Comparison of ENCODE assay signal across 8 cellular contexts in genomic region chr15:85381850-85382751, GRCh38. TPM values are rescaled to one million over a fixed set of nuclear protein-coding genes. Genes with fewer than 3 reads are reported as not detected.
DNase-seq lines count a peak whose midpoint lies in the region; ATAC-seq and TF ChIP-seq lines count a peak whose summit lies in the region.

No MANE protein-coding gene starts in this region.

- no peak overlapping the region for H2AFZ ChIP-seq in PC-3 (ENCODE audit: low read length)

- peak overlapping the region; percentile 87 for H3K4me2 ChIP-seq in PC-3 (ENCODE audit: low read length)

- H3K4me3 ChIP-seq in PC-3 (ENCODE audit: low read length), result peak overlapping the region; percentile 78
- H3K4me3 ChIP-seq in prostate gland, result peak overlapping the region; percentile 93 to 97

- CTCF ChIA-PET in PC-3 (lab: Charles Lee), result interaction anchor here (0.7 kb wide), 1 partner anchor 31 kb away, joined by 3 read pairs; no protein-coding TSS in a partner anchor

- 56% methylated on average over 10 of the region's 10 CpGs for WGBS in prostate gland

- DNase-seq in PC-3 (peak; percentile 28), epithelial cell of prostate (ENCODE audit: low read depth, low spot score) (peak; percentile 40), prostate gland (ENCODE audit: low spot score) (no peak), NCI-H774 (lab: John Stamatoyannopoulos, UW) (no peak), DMS 273 (lab: John Stamatoyannopoulos, UW; ENCODE audit: unreplicated experiment) (no peak), Kasumi-1 (lab: John Stamatoyannopoulos, UW) (no peak), NCI-H2227 treated with DMSO at 0.1 percent for 48 hours (lab: John Stamatoyannopoulos, UW) (no peak)

- H3K27ac ChIP-seq in PC-3 (ENCODE audit: low read length) (no peak overlapping the region), epithelial cell of prostate (peak overlapping the region; percentile 80), prostate gland (no peak overlapping the region)

- H3K79me2 ChIP-seq in PC-3 (ENCODE audit: low read length), result peaks cover 63% of the 10 kb centered on the region

- H3K36me3 ChIP-seq in ES-I3 (ENCODE audit: insufficient read depth, low read length) (no peaks in the 10 kb centered on the region), PC-3 (ENCODE audit: low read depth, low read length) (peaks cover 4% of the 10 kb centered on the region; the same call in 1 of the 2 replicates), prostate gland (no peaks in the 10 kb centered on the region)

- peaks cover 34% of the 10 kb centered on the region for H4K20me1 ChIP-seq in PC-3 (ENCODE audit: low read length)

- TF ChIP-seq CTCF in PC-3 (conservative IDR thresholded peaks at IDR 0.05; ENCODE audit: low read depth, low read length) (no peak), prostate gland (IDR thresholded peaks at IDR 0.05) (no peak)

- peak overlapping the region; percentile 73 for H3K9ac ChIP-seq in ES-I3 (ENCODE audit: low read depth, low read length)
- peak overlapping the region; percentile 88 for H3K9ac ChIP-seq in PC-3 (ENCODE audit: low read length)

- H3F3A ChIP-seq in PC-3 (ENCODE audit: low read length, unreplicated experiment), result no peaks in the 10 kb centered on the region

- POLR2A ChIA-PET in PC-3 (lab: Charles Lee; ENCODE audit: unreplicated experiment), result interaction anchor here (0.7 kb wide), 1 partner anchor 31 kb away, joined by 3 read pairs; no protein-coding TSS in a partner anchor

- TSS peak; percentile 53 for BruUV-seq in PC-3 (replicated peaks; lab: Mats Ljungman, UMichigan)

- TF ChIP-seq POLR2A in prostate gland (IDR thresholded peaks at IDR 0.05), result no peak

- no peak for ATAC-seq in PC-3

- intact Hi-C loops in PC-3 (cut with micrococcal nuclease) (loop anchor here (2.0 kb wide), 1 partner anchor 31 kb away; no protein-coding TSS in a partner anchor), prostate gland (cut with DNase I) (loop anchor here (2.0 kb wide), 1 partner anchor 51 kb away; no protein-coding TSS in a partner anchor)

- H3K9me2 ChIP-seq in PC-3 (replicated peaks; ENCODE audit: low read length), result no peaks in the 10 kb centered on the region

- H3K27me3 ChIP-seq in PC-3 (ENCODE audit: low read length) (no peaks in the 10 kb centered on the region), prostate gland (replicated peaks; ENCODE audit: insufficient read depth) (no peaks in the 10 kb centered on the region)

- H3K9me3 ChIP-seq in ES-I3 (ENCODE audit: control insufficient read depth, insufficient read depth, low read length) (no peaks in the 10 kb centered on the region), PC-3 (ENCODE audit: low read length) (no peaks in the 10 kb centered on the region), prostate gland (no peaks in the 10 kb centered on the region)

- H3K4me1 ChIP-seq in ES-I3 (ENCODE audit: insufficient read depth, low read length) (peaks cover 9% of the 10 kb centered on the region), PC-3 (ENCODE audit: insufficient read depth, low read length) (peaks cover 24% of the 10 kb centered on the region), prostate gland (replicated peaks) (no peaks in the 10 kb centered on the region)

RNA-seq across cellular contexts. Expression of gene AKAP13, which starts 1.7 kb away (rescaled TPM):
- total RNA-seq in PC-3 (2014; rRNA removed) (36.8 and 46.8 TPM in 2 replicates), prostate gland (100 to 1,000 TPM; 102 to 195 TPM)

Comparison
In these comparisons a context has a peak if more than half of its experiments do, and no peak if none do; other contexts are left out.
1. DNase-seq: peak in PC-3 (single experiment) and epithelial cell of prostate (single experiment); none in prostate gland (single experiment), NCI-H774 (single experiment), DMS 273 (single experiment), Kasumi-1 (0 of 2) and NCI-H2227 treated with DMSO at 0.1 percent for 48 hours (single experiment).